In genomic region chr20:62010551-62011402, GRCh38 we compare ENCODE assay signal across 9 cellular contexts. TPM values are rescaled to one million over a fixed set of nuclear protein-coding genes. Genes with fewer than 3 reads are reported as not detected.
DNase-seq lines count a peak whose midpoint lies in the region; ATAC-seq and TF ChIP-seq lines count a peak whose summit lies in the region.
"Had no signal": no experiment of that assay in that cellular context is flagged by ENCODE, and none has a peak within 500 bp of the region (broad histone marks: within the 10 kb centered on the region; RNA-seq: fewer than 3 reads in every experiment).

No MANE protein-coding gene starts in this region.

- intact Hi-C loops in left ventricle myocardium inferior (cut with micrococcal nuclease) = no loop called here
- intact Hi-C loops in gastrocnemius medialis (cut with DNase I; ENCODE audit: low total_unique reads) = loop anchor here (2.0 kb wide), 2 partner anchors 108 to 146 kb away; no protein-coding TSS in a partner anchor

- H3K27me3 Mint-ChIP-seq in T-helper 17 cell = no peaks in the 10 kb centered on the region

- H3K9me3 ChIP-seq in T-helper 17 cell (ENCODE audit: control insufficient read depth, low read length, poor library complexity, severe bottlenecking) (no peaks in the 10 kb centered on the region), left ventricle myocardium inferior (replicated peaks) (no peaks in the 10 kb centered on the region), gastrocnemius medialis (no peaks in the 10 kb centered on the region)

- H3K27ac Mint-ChIP-seq in T-helper 17 cell = peak overlapping the region; percentile 43
- H3K27ac Mint-ChIP-seq: T-helper 1 cell treated with Interleukin-12 subunit alpha and Interleukin-12 subunit beta and Interleukin-4 antibody, amounts not matched to agents 30 μg/mL and 1 μg/mL, for 36 hours had no signal

- ATAC-seq in T-helper 17 cell (peak; percentile 83), gastrocnemius medialis (peak in 1 of 2 donors; percentile 67), GM21367 (IDR thresholded peaks at IDR 0.05; ENCODE audit: unreplicated experiment) (no peak)

- in situ Hi-C loops in KBM-7 (cut with MboI; ENCODE audit: low pct_unique_long_range_greater_than_20kb, low sequenced_read_pairs) = loop anchor here (25.0 kb wide), 1 partner anchor 377 kb away; the partner anchor contains the start of gene RPS21
- in situ Hi-C loops in gastrocnemius medialis (cut with MboI; ENCODE audit: low sequenced_read_pairs in 4 of 4) = loop anchor here in 2 of 4 donors (25.0 kb wide), 2 partner anchors 127 to 377 kb away; partner anchors contain the start of genes PSMA7 (in 2 of the 2), SS18L1 (in 2 of the 2) and RPS21 (in 1 of the 2)

- peaks cover 65% of the 10 kb centered on the region for H3K36me3 ChIP-seq in left ventricle myocardium inferior
- H3K36me3 ChIP-seq in gastrocnemius medialis = peaks cover 0 to 62% of the 10 kb centered on the region in 2 donors

- H3K4me3 ChIP-seq in left ventricle myocardium inferior = no peak overlapping the region
- H3K4me3 ChIP-seq in gastrocnemius medialis = no peak overlapping the region

- H3K4me3 Mint-ChIP-seq in T-helper 17 cell = no peak overlapping the region
- H3K4me3 Mint-ChIP-seq: T-helper 1 cell treated with Interleukin-12 subunit alpha and Interleukin-12 subunit beta and Interleukin-4 antibody, amounts not matched to agents 30 μg/mL and 1 μg/mL, for 36 hours had no signal

- TF ChIP-seq CTCF in left ventricle myocardium inferior (IDR thresholded peaks at IDR 0.05; ENCODE audit: borderline replicate concordance) = peak; percentile 73
- TF ChIP-seq CTCF in gastrocnemius medialis (IDR thresholded peaks at IDR 0.05 in 4 of 5, conservative IDR thresholded peaks at IDR 0.05 in 1 of 5) = peak; percentile 57 to 67 (median 60)

- H3K27ac ChIP-seq in left ventricle myocardium inferior (replicated peaks) (no peak overlapping the region), gastrocnemius medialis (no peak overlapping the region)

- peaks cover 7% of the 10 kb centered on the region for H3K4me1 ChIP-seq in left ventricle myocardium inferior
- H3K4me1 ChIP-seq in gastrocnemius medialis = peaks cover 0 to 5% of the 10 kb centered on the region in 2 donors

- H3K36me3 Mint-ChIP-seq in T-helper 17 cell (ENCODE audit: low read depth) = peaks cover 4% of the 10 kb centered on the region

- H3K4me1 Mint-ChIP-seq in T-helper 17 cell = peaks cover 12% of the 10 kb centered on the region

- H3K27me3 ChIP-seq in left ventricle myocardium inferior (ENCODE audit: low read depth) = no peaks in the 10 kb centered on the region
- no peaks in the 10 kb centered on the region for H3K27me3 ChIP-seq in gastrocnemius medialis

- no peak for TF ChIP-seq POLR2A in gastrocnemius medialis (IDR thresholded peaks at IDR 0.05)

- DNase-seq in DMS114 treated with DMSO at 0.1 percent for 48 hours (lab: John Stamatoyannopoulos, UW; ENCODE audit: unreplicated experiment) = peak; percentile 40
- peak; percentile 66 for DNase-seq in KBM-7
- DNase-seq in T-helper 17 cell = peak; percentile 40 to 58 (median 51)
- peak in 30 of 56 donors; percentile 5 to 70 (median 29) for DNase-seq in amygdala (lab: John Stamatoyannopoulos, UW)
- DNase-seq in left ventricle myocardium inferior = peak; percentile 46
- peak in 1 of 2 donors; percentile 40 for DNase-seq in gastrocnemius medialis
- no peak for DNase-seq in NOMO-1 treated with dmso at 0.1 percent for 144 hours (lab: John Stamatoyannopoulos, UW; ENCODE audit: unreplicated experiment)

RNA-seq across cellular contexts. Expression of gene TAF4, which starts 54.9 kb away (rescaled TPM):
- total RNA-seq in T-helper 17 cell (10 to 100 TPM; 17.8 to 19.5 TPM), left ventricle myocardium inferior (11.8 TPM), gastrocnemius medialis (10 to 100 TPM in 3 of 4 donors, 1 to 10 TPM in 1; 8.0 to 24.9 (median 13.9) TPM)
